1 cellular context compared by ENCODE assay signal in genomic region chr1:157218671-157219070, GRCh38.
TF ChIP-seq lines count a peak whose summit lies in the region.

No MANE protein-coding gene starts in this region.

TF ChIP-seq in H1, 55 proteins besides CTCF, POLR2A, EP300 and RAD21:
- TF ChIP-seq SP1 (IDR thresholded peaks at IDR 0.05; ENCODE audit: low read depth, low read length) (no peak), RXRA (IDR thresholded peaks at IDR 0.05; ENCODE audit: insufficient read depth, low read depth, low read length) (no peak), TBP (IDR thresholded peaks at IDR 0.05; ENCODE audit: low read depth, low read length) (no peak), ASH2L (IDR thresholded peaks at IDR 0.05; ENCODE audit: low read length) (no peak)
